ENCODE assay signal across 8 cellular contexts in genomic region chr1:85580046-85580411, GRCh38. TPM values are rescaled to one million over a fixed set of nuclear protein-coding genes. Genes with fewer than 3 reads are reported as not detected.
DNase-seq lines count a peak whose midpoint lies in the region; ATAC-seq lines count a peak whose summit lies in the region.

No MANE protein-coding gene starts in this region.

- H3K4me1 Mint-ChIP-seq in activated CD8-positive, alpha-beta memory T cell treated with anti-CD3 and anti-CD28 coated beads, Interleukin-2, amount 10 ng/mL, durations not matched to agents 7 days and 5 days, result peaks cover 27% of the 10 kb centered on the region
- peaks cover 35% of the 10 kb centered on the region for H3K4me1 Mint-ChIP-seq in activated naive CD8-positive, alpha-beta T cell treated with anti-CD3 and anti-CD28 coated beads, Interleukin-2, amount 50 U/mL, for 24 hours

- DNase-seq in activated CD8-positive, alpha-beta memory T cell treated with anti-CD3 and anti-CD28 coated beads, Interleukin-2, amount 10 ng/mL, durations not matched to agents 7 days and 5 days, result no peak
- DNase-seq in activated CD8-positive, alpha-beta memory T cell treated with anti-CD3 and anti-CD28 coated beads for 24 hours, result no peak
- no peak for DNase-seq in activated naive CD8-positive, alpha-beta T cell treated with anti-CD3 and anti-CD28 coated beads, Interleukin-2, amount 50 U/mL, for 24 hours
- peak; percentile 41 for DNase-seq in iPS-NIHi11 (ENCODE audit: low spot score)
- no peak for DNase-seq in effector CD8-positive, alpha-beta T cell (lab: John Stamatoyannopoulos, UW)
- no peak for DNase-seq in activated CD4-positive, alpha-beta T cell treated with anti-CD3 and anti-CD28 coated beads, Interleukin-2, amount 50 U/mL, for 4 hours

- peak overlapping the region; percentile 50 for H3K27ac ChIP-seq in temporal lobe (ENCODE audit: low read depth, low read length)

- ATAC-seq in activated CD8-positive, alpha-beta memory T cell treated with anti-CD3 and anti-CD28 coated beads, Interleukin-2, amount 10 ng/mL, durations not matched to agents 7 days and 5 days, result no peak
- no peak for ATAC-seq in activated naive CD8-positive, alpha-beta T cell treated with anti-CD3 and anti-CD28 coated beads, Interleukin-2, amount 50 U/mL, for 24 hours
- no peak for ATAC-seq in GM21360 (IDR thresholded peaks at IDR 0.05; ENCODE audit: unreplicated experiment)

- CTCF ChIA-PET in activated CD8-positive, alpha-beta memory T cell treated with anti-CD3 and anti-CD28 coated beads, Interleukin-2, amount 10 ng/mL, durations not matched to agents 7 days and 5 days (lab: Charles Lee), result no interaction called here

- no peak overlapping the region for H3K27ac Mint-ChIP-seq in activated CD8-positive, alpha-beta memory T cell treated with anti-CD3 and anti-CD28 coated beads, Interleukin-2, amount 10 ng/mL, durations not matched to agents 7 days and 5 days
- H3K27ac Mint-ChIP-seq in activated naive CD8-positive, alpha-beta T cell treated with anti-CD3 and anti-CD28 coated beads, Interleukin-2, amount 50 U/mL, for 24 hours, result no peak overlapping the region

- no peaks in the 10 kb centered on the region for H3K36me3 Mint-ChIP-seq in activated CD8-positive, alpha-beta memory T cell treated with anti-CD3 and anti-CD28 coated beads, Interleukin-2, amount 10 ng/mL, durations not matched to agents 7 days and 5 days
- H3K36me3 Mint-ChIP-seq in activated naive CD8-positive, alpha-beta T cell treated with anti-CD3 and anti-CD28 coated beads, Interleukin-2, amount 50 U/mL, for 24 hours (ENCODE audit: low read depth), result no peaks in the 10 kb centered on the region

- no peaks in the 10 kb centered on the region for H3K9me3 Mint-ChIP-seq in activated CD8-positive, alpha-beta memory T cell treated with anti-CD3 and anti-CD28 coated beads, Interleukin-2, amount 10 ng/mL, durations not matched to agents 7 days and 5 days (ENCODE audit: low read depth)
- H3K9me3 Mint-ChIP-seq in activated naive CD8-positive, alpha-beta T cell treated with anti-CD3 and anti-CD28 coated beads, Interleukin-2, amount 50 U/mL, for 24 hours, result no peaks in the 10 kb centered on the region

- H3K27me3 Mint-ChIP-seq in activated CD8-positive, alpha-beta memory T cell treated with anti-CD3 and anti-CD28 coated beads, Interleukin-2, amount 10 ng/mL, durations not matched to agents 7 days and 5 days, result peaks cover 83% of the 10 kb centered on the region
- H3K27me3 Mint-ChIP-seq in activated naive CD8-positive, alpha-beta T cell treated with anti-CD3 and anti-CD28 coated beads, Interleukin-2, amount 50 U/mL, for 24 hours, result peaks cover 75% of the 10 kb centered on the region

- H3K4me3 Mint-ChIP-seq in activated CD8-positive, alpha-beta memory T cell treated with anti-CD3 and anti-CD28 coated beads, Interleukin-2, amount 10 ng/mL, durations not matched to agents 7 days and 5 days, result peak overlapping the region; percentile 15
- H3K4me3 Mint-ChIP-seq in activated naive CD8-positive, alpha-beta T cell treated with anti-CD3 and anti-CD28 coated beads, Interleukin-2, amount 50 U/mL, for 24 hours, result peak overlapping the region; percentile 49

RNA-seq across cellular contexts. Expression of gene CCN1, which starts 0.5 kb away (rescaled TPM):
- not detected for total RNA-seq in activated CD8-positive, alpha-beta memory T cell treated with anti-CD3 and anti-CD28 coated beads, Interleukin-2, amount 10 ng/mL, durations not matched to agents 7 days and 5 days
- 11.1 TPM for total RNA-seq in temporal lobe

Comparison
In these comparisons a context has a peak if more than half of its experiments do, and no peak if none do; other contexts are left out.
1. RNA of gene CCN1, which starts 0.5 kb away (total RNA-seq): 11.1 TPM in temporal lobe (single experiment); not detected in activated CD8-positive, alpha-beta memory T cell treated with anti-CD3 and anti-CD28 coated beads, Interleukin-2, amount 10 ng/mL, durations not matched to agents 7 days and 5 days; every median in the first group is over 10 times any median in the second.